Comparison of ENCODE assay signal across 8 cellular contexts in the genomic region with DNA sequence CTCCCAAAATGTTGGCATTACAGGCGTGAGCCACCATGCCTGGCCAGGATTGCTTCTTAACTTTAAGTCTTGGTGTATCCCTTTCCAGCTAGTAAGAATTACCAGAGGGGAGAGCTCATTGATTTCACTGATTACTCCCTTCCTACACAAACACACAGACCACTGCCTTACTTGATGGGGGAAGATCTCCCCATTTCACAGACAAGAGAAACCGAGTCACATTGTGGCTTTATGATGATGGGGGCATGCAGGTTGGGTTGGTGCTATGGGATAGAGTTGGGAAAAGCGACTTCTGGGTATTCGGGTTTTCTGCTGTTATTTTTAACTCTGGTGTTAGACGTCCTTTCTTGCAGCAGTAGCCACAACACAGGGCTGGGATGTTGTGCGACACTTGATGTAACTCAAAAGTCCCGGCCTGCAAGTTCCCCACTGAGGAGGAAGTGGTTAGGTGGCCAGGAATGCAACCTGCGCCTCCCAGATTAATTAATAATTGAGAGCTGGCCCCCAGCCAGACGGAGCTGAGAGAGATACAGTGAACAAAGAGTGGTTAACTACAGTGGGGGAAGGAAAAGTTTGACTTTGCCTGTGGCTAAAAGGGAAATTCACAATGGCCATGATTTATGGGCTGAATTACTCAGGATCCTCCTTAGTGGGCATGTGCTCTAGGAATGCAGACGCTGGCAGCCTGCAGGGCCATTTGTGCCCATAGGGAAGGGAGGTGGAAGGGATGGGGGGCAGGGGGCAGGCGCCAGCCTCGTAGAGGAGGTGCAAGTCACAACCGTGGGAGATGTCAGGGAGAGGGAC.
DNase-seq lines count a peak whose midpoint lies in the region; ATAC-seq, FAIRE-seq and TF ChIP-seq lines count a peak whose summit lies in the region.

No MANE protein-coding gene starts in this region.

- peak; percentile 69 for ATAC-seq in GM18870 (IDR thresholded peaks at IDR 0.05; ENCODE audit: unreplicated experiment)
- ATAC-seq in HG03196 (IDR thresholded peaks at IDR 0.05; ENCODE audit: unreplicated experiment) = peak; percentile 70

- H3K27ac ChIP-seq in SK-N-SH (ENCODE audit: low read depth in 2 of 2, low read length in 1 of 2) (peak overlapping the region; percentile 66 to 72), kidney (ENCODE audit: low read depth in 2 of 2, low read length in 2 of 2) (peak overlapping the region; percentile 69 to 78)

- H3K9me2 ChIP-seq in SK-N-SH = no peaks in the 10 kb centered on the region

- DNase-seq in SK-N-SH (peak; percentile 44), kidney (peak; percentile 93), NCI-H526 (lab: John Stamatoyannopoulos, UW) (no peak), OCI-M2 (lab: John Stamatoyannopoulos, UW; ENCODE audit: unreplicated experiment) (no peak)
- DNase-seq in stimulated activated CD4-positive, alpha-beta T cell treated with anti-CD3 and anti-CD28 coated beads, Interleukin-4, amount 100 ng/mL, for 1 hour = no peak
- DNase-seq in NK-92 treated with Interleukin-12 subunit alpha and Interleukin-12 subunit beta, amount 100 ng/mL, for 24 hours (lab: John Stamatoyannopoulos, UW) = no peak

- CTCF ChIA-PET in SK-N-SH (lab: Yijun Ruan, JAX) = interaction anchor here (1.4 kb wide), 1 partner anchor 9 kb away, joined by 6 read pairs; no protein-coding TSS in a partner anchor

- no peak overlapping the region for H2AFZ ChIP-seq in SK-N-SH (ENCODE audit: low read depth)

- POLR2A ChIA-PET in SK-N-SH (lab: Yijun Ruan, JAX) = no interaction called here

- peak overlapping the region; percentile 36; the same call in 1 of the 2 replicates for H3K9ac ChIP-seq in SK-N-SH
- H3K9ac ChIP-seq in kidney (ENCODE audit: low read length in 2 of 2) = no peak overlapping the region

- no peaks in the 10 kb centered on the region for H3K27me3 ChIP-seq in SK-N-SH (ENCODE audit: insufficient read depth)

- intact Hi-C loops in kidney (cut with DNase I) = no loop called here

- H3F3A ChIP-seq in SK-N-SH (replicated peaks; ENCODE audit: insufficient read depth) = peaks cover 42% of the 10 kb centered on the region

- peaks cover 27 to 67% of the 10 kb centered on the region in 2 experiments for H3K4me1 ChIP-seq in SK-N-SH (ENCODE audit: control insufficient read depth in 1 of 2, insufficient read depth in 2 of 2, low read depth in 1 of 2, low read length in 1 of 2)
- H3K4me1 ChIP-seq in kidney (ENCODE audit: control insufficient read depth in 1 of 2, insufficient read depth in 1 of 2, low read depth in 1 of 2, low read length in 2 of 2) = peaks cover 58 to 59% of the 10 kb centered on the region in 2 donors

- peaks cover 66% of the 10 kb centered on the region for H4K20me1 ChIP-seq in SK-N-SH (ENCODE audit: insufficient read depth)

- no peak for TF ChIP-seq RAD21 in SK-N-SH (IDR thresholded peaks at IDR 0.05; ENCODE audit: low read length)

- peaks cover 0 to 10% of the 10 kb centered on the region in 2 experiments for H3K36me3 ChIP-seq in SK-N-SH (replicated peaks in 1 of 2; ENCODE audit: control insufficient read depth in 1 of 2, insufficient read depth in 2 of 2, low read length in 1 of 2)
- H3K36me3 ChIP-seq in kidney (ENCODE audit: control insufficient read depth in 1 of 2, insufficient read depth in 2 of 2, low read length in 2 of 2) = no peaks in the 10 kb centered on the region

- H3K4me3 ChIP-seq in SK-N-SH (ENCODE audit: low read depth in 2 of 2, low read length in 1 of 2) (no peak overlapping the region), kidney (ENCODE audit: low read length in 2 of 2) (peak overlapping the region in 1 of 2 donors; percentile 37)

- H3K79me2 ChIP-seq in SK-N-SH (ENCODE audit: insufficient read depth) = peaks cover 98% of the 10 kb centered on the region

- TF ChIP-seq CTCF in SK-N-SH (IDR thresholded peaks at IDR 0.05) (no peak), kidney (IDR thresholded peaks at IDR 0.05; ENCODE audit: borderline replicate concordance, extremely low read depth, insufficient read depth) (no peak)

- TF ChIP-seq EP300 in SK-N-SH (IDR thresholded peaks at IDR 0.05; ENCODE audit: borderline replicate concordance in 1 of 2, low read depth in 1 of 2, low read length in 1 of 2) = peak in 1 of 2 experiments; percentile 68; a peak in 2 of 4 replicates

- H3K9me3 ChIP-seq in SK-N-SH (no peaks in the 10 kb centered on the region), kidney (ENCODE audit: control insufficient read depth in 1 of 2, low read length in 2 of 2) (no peaks in the 10 kb centered on the region)

- peak; percentile 94 for FAIRE-seq in kidney (lab: Jason Lieb, UNC)

- H3K4me2 ChIP-seq in SK-N-SH = peak overlapping the region; percentile 62

- 23% methylated on average over 13 of the region's 13 CpGs for WGBS in SK-N-SH (ENCODE audit: low lambda C conversion rate)

TF ChIP-seq in SK-N-SH, 30 proteins besides CTCF, POLR2A, EP300 and RAD21:
- TF ChIP-seq FOSL2 (IDR thresholded peaks at IDR 0.05; ENCODE audit: borderline replicate concordance, low read depth) = peak; percentile 19; the same call in 1 of the 2 replicates
- TF ChIP-seq NFIC (IDR thresholded peaks at IDR 0.05; ENCODE audit: borderline replicate concordance) = peak; percentile 91
- TF ChIP-seq JUND (IDR thresholded peaks at IDR 0.05) = peak; percentile 47
- no peak for TF ChIP-seq TAF1 (IDR thresholded peaks at IDR 0.05; ENCODE audit: borderline replicate concordance, low read depth, low read length)
- TF ChIP-seq, protein P1, sequence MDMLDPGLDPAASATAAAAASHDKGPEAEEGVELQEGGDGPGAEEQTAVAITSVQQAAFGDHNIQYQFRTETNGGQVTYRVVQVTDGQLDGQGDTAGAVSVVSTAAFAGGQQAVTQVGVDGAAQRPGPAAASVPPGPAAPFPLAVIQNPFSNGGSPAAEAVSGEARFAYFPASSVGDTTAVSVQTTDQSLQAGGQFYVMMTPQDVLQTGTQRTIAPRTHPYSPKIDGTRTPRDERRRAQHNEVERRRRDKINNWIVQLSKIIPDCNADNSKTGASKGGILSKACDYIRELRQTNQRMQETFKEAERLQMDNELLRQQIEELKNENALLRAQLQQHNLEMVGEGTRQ (IDR thresholded peaks at IDR 0.05; ENCODE audit: borderline replicate concordance, low read depth, low read length) = no peak
- no peak for TF ChIP-seq RFX5 (IDR thresholded peaks at IDR 0.05; ENCODE audit: low read length)
- TF ChIP-seq, protein P2, sequence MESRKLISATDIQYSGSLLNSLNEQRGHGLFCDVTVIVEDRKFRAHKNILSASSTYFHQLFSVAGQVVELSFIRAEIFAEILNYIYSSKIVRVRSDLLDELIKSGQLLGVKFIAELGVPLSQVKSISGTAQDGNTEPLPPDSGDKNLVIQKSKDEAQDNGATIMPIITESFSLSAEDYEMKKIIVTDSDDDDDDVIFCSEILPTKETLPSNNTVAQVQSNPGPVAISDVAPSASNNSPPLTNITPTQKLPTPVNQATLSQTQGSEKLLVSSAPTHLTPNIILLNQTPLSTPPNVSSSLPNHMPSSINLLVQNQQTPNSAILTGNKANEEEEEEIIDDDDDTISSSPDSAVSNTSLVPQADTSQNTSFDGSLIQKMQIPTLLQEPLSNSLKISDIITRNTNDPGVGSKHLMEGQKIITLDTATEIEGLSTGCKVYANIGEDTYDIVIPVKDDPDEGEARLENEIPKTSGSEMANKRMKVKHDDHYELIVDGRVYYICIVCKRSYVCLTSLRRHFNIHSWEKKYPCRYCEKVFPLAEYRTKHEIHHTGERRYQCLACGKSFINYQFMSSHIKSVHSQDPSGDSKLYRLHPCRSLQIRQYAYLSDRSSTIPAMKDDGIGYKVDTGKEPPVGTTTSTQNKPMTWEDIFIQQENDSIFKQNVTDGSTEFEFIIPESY (IDR thresholded peaks at IDR 0.05; ENCODE audit: borderline replicate concordance, low read depth) = no peak
- TF ChIP-seq YY1 (IDR thresholded peaks at IDR 0.05; ENCODE audit: low read depth) = 0 out of 2 replicates have a peak, but pooled peaks have one; percentile 31
- TF ChIP-seq, protein P3, sequence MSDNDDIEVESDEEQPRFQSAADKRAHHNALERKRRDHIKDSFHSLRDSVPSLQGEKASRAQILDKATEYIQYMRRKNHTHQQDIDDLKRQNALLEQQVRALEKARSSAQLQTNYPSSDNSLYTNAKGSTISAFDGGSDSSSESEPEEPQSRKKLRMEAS (IDR thresholded peaks at IDR 0.05; ENCODE audit: low read depth) = peak; percentile 76; the same call in 1 of the 2 replicates
- TF ChIP-seq MEF2A (IDR thresholded peaks at IDR 0.05; ENCODE audit: borderline replicate concordance, low read depth) = no peak
- TF ChIP-seq, protein P4, sequence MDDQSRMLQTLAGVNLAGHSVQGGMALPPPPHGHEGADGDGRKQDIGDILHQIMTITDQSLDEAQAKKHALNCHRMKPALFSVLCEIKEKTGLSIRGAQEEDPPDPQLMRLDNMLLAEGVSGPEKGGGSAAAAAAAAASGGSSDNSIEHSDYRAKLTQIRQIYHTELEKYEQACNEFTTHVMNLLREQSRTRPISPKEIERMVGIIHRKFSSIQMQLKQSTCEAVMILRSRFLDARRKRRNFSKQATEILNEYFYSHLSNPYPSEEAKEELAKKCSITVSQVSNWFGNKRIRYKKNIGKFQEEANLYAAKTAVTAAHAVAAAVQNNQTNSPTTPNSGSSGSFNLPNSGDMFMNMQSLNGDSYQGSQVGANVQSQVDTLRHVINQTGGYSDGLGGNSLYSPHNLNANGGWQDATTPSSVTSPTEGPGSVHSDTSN (IDR thresholded peaks at IDR 0.05) = peak; percentile 92
- no peak for TF ChIP-seq GABPA (IDR thresholded peaks at IDR 0.05; ENCODE audit: low read depth)
- peak; percentile 60; the same call in 1 of the 2 replicates for TF ChIP-seq SIN3A (IDR thresholded peaks at IDR 0.05; ENCODE audit: borderline replicate concordance, low read depth, low read length)
- no peak; the same call in 1 of the 2 replicates for TF ChIP-seq POLR2AphosphoS5 (IDR thresholded peaks at IDR 0.05; ENCODE audit: low read depth, low read length)
- peak; percentile 59; the same call in 1 of the 2 replicates for TF ChIP-seq FOXM1 (IDR thresholded peaks at IDR 0.05; ENCODE audit: low read depth)
- TF ChIP-seq TCF12 (IDR thresholded peaks at IDR 0.05) = peak; percentile 79
- TF ChIP-seq TEAD4 (IDR thresholded peaks at IDR 0.05; ENCODE audit: borderline replicate concordance, insufficient read depth) = 0 out of 2 replicates have a peak, but pooled peaks have one; percentile 62

Comparison
In these comparisons a context has a peak if more than half of its experiments do, and no peak if none do; other contexts are left out.
1. DNase-seq: peak in SK-N-SH (single experiment) and kidney (single experiment); none in NCI-H526 (0 of 2), stimulated activated CD4-positive, alpha-beta T cell treated with anti-CD3 and anti-CD28 coated beads, Interleukin-4, amount 100 ng/mL, for 1 hour (single experiment), OCI-M2 (single experiment) and NK-92 treated with Interleukin-12 subunit alpha and Interleukin-12 subunit beta, amount 100 ng/mL, for 24 hours (single experiment).